Comparison of ENCODE assay signal across 29 cellular contexts in genomic region chr12:76409074-76409473, GRCh38.
"Had no signal": no experiment of that assay in that cellular context is flagged by ENCODE, and none has a peak within 500 bp of the region (broad histone marks: within the 10 kb centered on the region; RNA-seq: fewer than 3 reads in every experiment).

No MANE protein-coding gene starts in this region.

- H3K36me3 Mint-ChIP-seq: activated naive CD4-positive, alpha-beta T cell treated with anti-CD3 and anti-CD28 coated beads, Interleukin-2, amount 50 U/mL, for 72 hours had no signal

- H3K27me3 ChIP-seq: adrenal gland, body of pancreas, dorsolateral prefrontal cortex, esophagus muscularis mucosa, foreskin keratinocyte, gastrocnemius medialis, heart right ventricle had no signal

- H3K27me3 Mint-ChIP-seq: activated CD4-positive, alpha-beta memory T cell treated with anti-CD3 and anti-CD28 coated beads, Interleukin-2, amount 10 ng/mL, durations not matched to agents 7 days and 5 days; activated CD4-positive, alpha-beta T cell treated with anti-CD3 and anti-CD28 coated beads for 36 hours; activated CD4-positive, alpha-beta T cell treated with anti-CD3 and anti-CD28 coated beads, Interleukin-2, amount 10 ng/mL, durations not matched to agents 7 days and 5 days; activated naive CD4-positive, alpha-beta T cell treated with anti-CD3 and anti-CD28 coated beads, Interleukin-2, amount 10 ng/mL, durations not matched to agents 7 days and 5 days; dendritic cell treated with granulocyte-macrophage colony-stimulating factor and Interleukin-4, amounts not matched to agents 40 ng/mL and 50 ng/mL, for 4 days had no signal

- H3K27ac Mint-ChIP-seq: activated CD4-positive, alpha-beta memory T cell treated with anti-CD3 and anti-CD28 coated beads, Interleukin-2, amount 10 ng/mL, durations not matched to agents 7 days and 5 days; activated CD4-positive, alpha-beta T cell treated with anti-CD3 and anti-CD28 coated beads for 36 hours; activated CD4-positive, alpha-beta T cell treated with anti-CD3 and anti-CD28 coated beads, Interleukin-2, amount 10 ng/mL, durations not matched to agents 7 days and 5 days; activated naive CD4-positive, alpha-beta T cell treated with anti-CD3 and anti-CD28 coated beads, Interleukin-2, amount 10 ng/mL, durations not matched to agents 7 days and 5 days; activated naive CD4-positive, alpha-beta T cell treated with anti-CD3 and anti-CD28 coated beads, Interleukin-2, amount 50 U/mL, for 72 hours; activated T-helper 1 cell treated with anti-CD3 and anti-CD28 coated beads, Interleukin-12 subunit alpha, Interleukin-12 subunit beta, Interleukin-2, Interleukin-4 antibody, amounts not matched to agents 30 ng/mL and 10 ng/mL and 1 ng/mL, durations not matched to agents 14 hours and 24 hours and 36 hours; dendritic cell treated with granulocyte-macrophage colony-stimulating factor and Interleukin-4, amounts not matched to agents 40 ng/mL and 50 ng/mL, for 4 days; endodermal cell had no signal

- H3K27ac ChIP-seq: adrenal gland, body of pancreas, coronary artery, dorsolateral prefrontal cortex, esophagus muscularis mucosa, foreskin keratinocyte, gastrocnemius medialis, heart right ventricle had no signal

- H3K36me3 ChIP-seq: adrenal gland, esophagus muscularis mucosa, gastrocnemius medialis had no signal

- H3K9me3 Mint-ChIP-seq: activated CD4-positive, alpha-beta memory T cell treated with anti-CD3 and anti-CD28 coated beads, Interleukin-2, amount 10 ng/mL, durations not matched to agents 7 days and 5 days; activated CD4-positive, alpha-beta T cell treated with anti-CD3 and anti-CD28 coated beads, Interleukin-2, amount 10 ng/mL, durations not matched to agents 7 days and 5 days; activated naive CD4-positive, alpha-beta T cell treated with anti-CD3 and anti-CD28 coated beads, Interleukin-2, amount 10 ng/mL, durations not matched to agents 7 days and 5 days; activated naive CD4-positive, alpha-beta T cell treated with anti-CD3 and anti-CD28 coated beads, Interleukin-2, amount 50 U/mL, for 72 hours; activated T-helper 1 cell treated with anti-CD3 and anti-CD28 coated beads, Interleukin-12 subunit alpha, Interleukin-12 subunit beta, Interleukin-2, Interleukin-4 antibody, amounts not matched to agents 30 ng/mL and 10 ng/mL and 1 ng/mL, durations not matched to agents 14 hours and 24 hours and 36 hours; dendritic cell treated with granulocyte-macrophage colony-stimulating factor and Interleukin-4, amounts not matched to agents 40 ng/mL and 50 ng/mL, for 4 days; endodermal cell had no signal

- H3K4me3 ChIP-seq: adrenal gland, body of pancreas, coronary artery, dorsolateral prefrontal cortex, esophagus muscularis mucosa, gastrocnemius medialis, heart right ventricle had no signal

- H3K9me3 ChIP-seq: adrenal gland, body of pancreas, esophagus muscularis mucosa, gastrocnemius medialis, heart right ventricle had no signal

- ATAC-seq: activated CD4-positive, alpha-beta T cell treated with anti-CD3 and anti-CD28 coated beads for 36 hours; activated naive CD4-positive, alpha-beta T cell treated with anti-CD3 and anti-CD28 coated beads, Interleukin-2, amount 50 U/mL, for 72 hours; body of pancreas; foreskin keratinocyte; gastrocnemius medialis; heart right ventricle had no signal

- H3K4me3 Mint-ChIP-seq: activated CD4-positive, alpha-beta memory T cell treated with anti-CD3 and anti-CD28 coated beads, Interleukin-2, amount 10 ng/mL, durations not matched to agents 7 days and 5 days; activated CD4-positive, alpha-beta T cell treated with anti-CD3 and anti-CD28 coated beads for 36 hours; activated CD4-positive, alpha-beta T cell treated with anti-CD3 and anti-CD28 coated beads, Interleukin-2, amount 10 ng/mL, durations not matched to agents 7 days and 5 days; activated naive CD4-positive, alpha-beta T cell treated with anti-CD3 and anti-CD28 coated beads, Interleukin-2, amount 10 ng/mL, durations not matched to agents 7 days and 5 days; activated T-helper 1 cell treated with anti-CD3 and anti-CD28 coated beads, Interleukin-12 subunit alpha, Interleukin-12 subunit beta, Interleukin-2, Interleukin-4 antibody, amounts not matched to agents 30 ng/mL and 10 ng/mL and 1 ng/mL, durations not matched to agents 14 hours and 24 hours and 36 hours; dendritic cell treated with granulocyte-macrophage colony-stimulating factor and Interleukin-4, amounts not matched to agents 40 ng/mL and 50 ng/mL, for 4 days; endodermal cell had no signal

- H3K4me1 Mint-ChIP-seq: activated naive CD4-positive, alpha-beta T cell treated with anti-CD3 and anti-CD28 coated beads, Interleukin-2, amount 10 ng/mL, durations not matched to agents 7 days and 5 days had no signal

- H3K4me1 ChIP-seq: adrenal gland, body of pancreas, foreskin keratinocyte had no signal

- DNase-seq: activated CD4-positive, alpha-beta memory T cell treated with anti-CD3 and anti-CD28 coated beads, Interleukin-2, amount 10 ng/mL, durations not matched to agents 7 days and 5 days; activated CD4-positive, alpha-beta T cell treated with anti-CD3 and anti-CD28 coated beads for 36 hours; activated CD4-positive, alpha-beta T cell treated with anti-CD3 and anti-CD28 coated beads, Interleukin-2, amount 10 ng/mL, durations not matched to agents 7 days and 5 days; activated CD4-positive, alpha-beta T cell treated with anti-CD3 and anti-CD28 coated beads, Interleukin-2, amount 50 U/mL, for 4 hours; activated CD4-positive, CD25-positive, alpha-beta regulatory T cell; activated CD4-positive, CD25-positive, alpha-beta regulatory T cell treated with anti-CD3 and anti-CD28 coated beads, Interleukin-2, amount 50 U/mL, for 72 hours; activated CD8-positive, alpha-beta memory T cell treated with anti-CD3 and anti-CD28 coated beads, Interleukin-2, amount 50 U/mL, for 48 hours; activated gamma-delta T cell; activated naive CD4-positive, alpha-beta T cell; activated naive CD4-positive, alpha-beta T cell treated with anti-CD3 and anti-CD28 coated beads, Interleukin-2, amount 10 ng/mL, durations not matched to agents 7 days and 5 days; activated T-cell treated with anti-CD3 and anti-CD28 coated beads, Interleukin-2, amount 50 U/mL, for 48 hours; adrenal gland; amygdala; aorta; body of pancreas; central memory CD4-positive, alpha-beta T cell; cerebellar nuclear complex; dorsolateral prefrontal cortex; effector memory CD4-positive, alpha-beta T cell; endodermal cell; foreskin keratinocyte; gastrocnemius medialis; heart right ventricle; T-helper 2 cell had no signal
